In the genomic region with DNA sequence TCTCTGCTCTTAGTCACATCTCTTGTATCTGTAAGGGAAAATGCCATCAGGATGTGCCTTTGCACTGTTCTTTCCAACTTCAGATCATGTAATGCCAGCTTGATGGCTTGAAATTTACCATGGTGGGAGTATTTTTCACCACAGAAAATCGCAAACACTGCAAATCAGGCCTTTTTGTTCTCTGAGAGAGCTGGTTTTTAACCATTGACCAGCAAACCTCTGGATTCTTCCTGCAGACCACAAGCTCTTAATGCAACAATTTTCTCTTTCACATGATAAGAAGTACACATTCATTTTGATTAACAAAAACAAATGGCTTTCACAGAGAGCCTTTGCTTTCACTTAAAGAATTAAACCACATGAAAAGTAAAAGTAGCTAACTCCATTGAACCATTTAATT, we compare ENCODE assay signal across 19 cellular contexts.
"Had no signal": no experiment of that assay in that cellular context is flagged by ENCODE, and none has a peak within 500 bp of the region (broad histone marks: within the 10 kb centered on the region; RNA-seq: fewer than 3 reads in every experiment).

No MANE protein-coding gene starts in this region.

- H3K27me3 Mint-ChIP-seq: type B pancreatic cell had no signal

- H3K9me3 ChIP-seq: esophagus squamous epithelium, gastroesophageal sphincter, mucosa of descending colon, ovary, right atrium auricular region, sigmoid colon had no signal

- H3K27me3 ChIP-seq: esophagus squamous epithelium, gastroesophageal sphincter, ovary, right atrium auricular region, sigmoid colon had no signal

- H3K4me3 Mint-ChIP-seq: dendritic cell treated with granulocyte-macrophage colony-stimulating factor and Interleukin-4, amounts not matched to agents 40 ng/mL and 50 ng/mL, for 4 days; naive thymus-derived CD8-positive, alpha-beta T cell; neural crest cell; type B pancreatic cell had no signal

- H3K4me3 ChIP-seq: esophagus squamous epithelium, gastroesophageal sphincter, mucosa of descending colon, ovary, right atrium auricular region, sigmoid colon, skin epidermis had no signal

- H3K4me1 Mint-ChIP-seq: naive thymus-derived CD8-positive, alpha-beta T cell had no signal

- DNase-seq: esophagus squamous epithelium; foreskin fibroblast; glutamatergic neuron; islet precursor cell; mammary epithelial cell; mucosa of descending colon; naive thymus-derived CD8-positive, alpha-beta T cell; nucleus accumbens; ovary; sigmoid colon; stimulated activated CD4-positive, alpha-beta T cell treated with anti-CD3 and anti-CD28 coated beads, Interleukin-12 subunit alpha, Interleukin-12 subunit beta, amount 100 ng/mL, for 4 hours; stimulated activated naive CD4-positive, alpha-beta T cell had no signal

- ATAC-seq: gastroesophageal sphincter; left lobe of liver; mucosa of descending colon; naive thymus-derived CD8-positive, alpha-beta T cell had no signal

- H3K4me1 ChIP-seq: esophagus squamous epithelium, gastroesophageal sphincter, right atrium auricular region, sigmoid colon had no signal

- H3K36me3 ChIP-seq: esophagus squamous epithelium, gastroesophageal sphincter, ovary, right atrium auricular region, sigmoid colon had no signal

- H3K27ac ChIP-seq: esophagus squamous epithelium, gastroesophageal sphincter, ovary, right atrium auricular region, sigmoid colon, skin epidermis had no signal

- H3K27ac Mint-ChIP-seq: dendritic cell treated with granulocyte-macrophage colony-stimulating factor and Interleukin-4, amounts not matched to agents 40 ng/mL and 50 ng/mL, for 4 days; naive thymus-derived CD8-positive, alpha-beta T cell; type B pancreatic cell had no signal

- H3K9me3 Mint-ChIP-seq: type B pancreatic cell had no signal
